Comparison of ENCODE assay signal across 8 cellular contexts in genomic region chr17:44919885-44920564, GRCh38.
DNase-seq lines count a peak whose midpoint lies in the region; ATAC-seq and TF ChIP-seq lines count a peak whose summit lies in the region.

No MANE protein-coding gene starts in this region.

- DNase-seq in GM10248 (ENCODE audit: extremely low spot score) (peak; percentile 90), NCI-H345 treated with DMSO at 0.1 percent for 48 hours (lab: John Stamatoyannopoulos, UW; ENCODE audit: unreplicated experiment) (peak; percentile 49), choroid plexus epithelial cell (ENCODE audit: low read depth) (peak; percentile 90), left kidney (ENCODE audit: low read depth, low spot score) (peak; percentile 93)
- peak; percentile 47 for DNase-seq in activated CD4-positive, alpha-beta T cell treated with anti-CD3 and anti-CD28 coated beads for 1 hour
- peak; percentile 47 to 54 for DNase-seq in stimulated activated CD4-positive, alpha-beta T cell treated with anti-CD3 and anti-CD28 coated beads, Interleukin-2, amount 100 ng/mL, for 48 hours

- no peak overlapping the region for H3K4me3 ChIP-seq in choroid plexus epithelial cell (ENCODE audit: low read depth, low read length)

- CTCF ChIA-PET in GM10248 (lab: Yijun Ruan, JAX), result interaction anchor here (0.7 to 12.6 kb wide), 53 partner anchors 10 to 278 kb away, joined by 3 to 196 read pairs (median 5); partner anchors contain the start of genes ACBD4, HEXIM1, NMT1 and PLCD3

- ATAC-seq in HG02852 (IDR thresholded peaks at IDR 0.05; ENCODE audit: unreplicated experiment), result peak; percentile 61
- no peak for ATAC-seq in HG02973 (IDR thresholded peaks at IDR 0.05; ENCODE audit: unreplicated experiment)

- peak; percentile 92 for TF ChIP-seq CTCF in GM10248 (IDR thresholded peaks at IDR 0.05; ENCODE audit: control extremely low read depth, extremely low read depth, low read depth, missing control alignments)
- TF ChIP-seq CTCF in choroid plexus epithelial cell (conservative IDR thresholded peaks at IDR 0.05; ENCODE audit: low read depth, low read length), result peak; percentile 92

- POLR2A ChIA-PET in GM10248 (lab: Yijun Ruan, JAX), result interaction anchor here (0.9 to 1.7 kb wide), 2 partner anchors 229 to 232 kb away, joined by 3 to 11 read pairs; partner anchors contain the start of gene HEXIM1
